Comparison of ENCODE assay signal across 20 cellular contexts in genomic region chrX:94204524-94204923, GRCh38.
A peak's percentile ranks its signal among the peaks of the same experiment; 100 is the strongest.
DNase-seq lines count a peak whose midpoint lies in the region; ATAC-seq and TF ChIP-seq lines count a peak whose summit lies in the region.
"Had no signal": no experiment of that assay in that cellular context is flagged by ENCODE, and none has a peak within 500 bp of the region (broad histone marks: within the 10 kb centered on the region; RNA-seq: fewer than 3 reads in every experiment).

No MANE protein-coding gene starts in this region.

- H3K23ac ChIP-seq in trophoblast cell (ENCODE audit: low read length), result no peak overlapping the region

- H4K20me1 ChIP-seq in SK-N-SH (ENCODE audit: insufficient read depth), result no peaks in the 10 kb centered on the region

- H4K12ac ChIP-seq in trophoblast cell (ENCODE audit: low read depth, low read length), result no peak overlapping the region

- H3K79me1 ChIP-seq in trophoblast cell (ENCODE audit: low read length), result no peaks in the 10 kb centered on the region

- H3K4ac ChIP-seq in trophoblast cell (ENCODE audit: low read depth, low read length), result no peak overlapping the region

- H3K9ac ChIP-seq in SK-N-SH (no peak overlapping the region), trophoblast cell (ENCODE audit: low read length) (no peak overlapping the region)

- H3K27ac ChIP-seq in SK-N-SH (ENCODE audit: low read depth in 2 of 2, low read length in 1 of 2) (no peak overlapping the region), trophoblast cell (ENCODE audit: low read depth, low read length) (no peak overlapping the region)
- H3K27ac ChIP-seq: SK-N-MC had no signal

- no peak overlapping the region for H4K91ac ChIP-seq in trophoblast cell (ENCODE audit: low read depth, low read length)

- H3K18ac ChIP-seq in trophoblast cell (ENCODE audit: low read length), result no peak overlapping the region

- H2BK12ac ChIP-seq in trophoblast cell (ENCODE audit: low read length), result no peak overlapping the region

- CTCF ChIA-PET in SK-N-SH (lab: Yijun Ruan, JAX), result no interaction called here

- no peak overlapping the region for H2BK5ac ChIP-seq in trophoblast cell (ENCODE audit: low read depth, low read length, poor library complexity)

- no peaks in the 10 kb centered on the region for H3K36me3 ChIP-seq in SK-N-SH (replicated peaks in 1 of 2; ENCODE audit: control insufficient read depth in 1 of 2, insufficient read depth in 2 of 2, low read length in 1 of 2)
- no peaks in the 10 kb centered on the region for H3K36me3 ChIP-seq in trophoblast cell (ENCODE audit: control insufficient read depth in 1 of 2, insufficient read depth in 2 of 2, low read length in 2 of 2)

- WGBS in SK-N-SH (ENCODE audit: low lambda C conversion rate), result 1% methylated on average over 7 of the region's 7 CpGs
- WGBS in trophoblast cell (ENCODE audit: extremely low coverage, insufficient coverage, insufficient read length), result no CpG with 5 or more reads among the region's 7 CpGs

- no peak for TF ChIP-seq CTCF in SK-N-SH (IDR thresholded peaks at IDR 0.05)
- TF ChIP-seq CTCF in osteocyte (IDR thresholded peaks at IDR 0.05), result no peak

- H3K36me3 Mint-ChIP-seq in osteocyte (ENCODE audit: unreplicated experiment), result no peaks in the 10 kb centered on the region

- H3K27ac Mint-ChIP-seq in osteocyte (ENCODE audit: unreplicated experiment), result no peak overlapping the region
- H3K27ac Mint-ChIP-seq: T-helper 17 cell had no signal

- H3K4me1 ChIP-seq in SK-N-SH (ENCODE audit: control insufficient read depth in 1 of 2, insufficient read depth in 2 of 2, low read depth in 1 of 2, low read length in 1 of 2) (no peaks in the 10 kb centered on the region), trophoblast cell (ENCODE audit: control insufficient read depth in 1 of 2, insufficient read depth in 2 of 2, low read length in 2 of 2) (peaks cover 0 to 2% of the 10 kb centered on the region in 2 experiments)
- H3K4me1 ChIP-seq: Caco-2 had no signal

- H2AFZ ChIP-seq in SK-N-SH (ENCODE audit: low read depth), result no peak overlapping the region
- no peak overlapping the region for H2AFZ ChIP-seq in trophoblast cell (ENCODE audit: insufficient read depth, low read length, poor library complexity)

- H2BK120ac ChIP-seq in trophoblast cell (ENCODE audit: insufficient read depth, low read length, poor library complexity), result no peak overlapping the region

- no peak overlapping the region for H3K4me2 ChIP-seq in SK-N-SH
- H3K4me2 ChIP-seq in trophoblast cell (ENCODE audit: low read length), result no peak overlapping the region

- H3K4me3 Mint-ChIP-seq in osteocyte (ENCODE audit: unreplicated experiment), result no peak overlapping the region
- H3K4me3 Mint-ChIP-seq: T-helper 17 cell had no signal

- H3K14ac ChIP-seq in trophoblast cell (ENCODE audit: low read length), result no peak overlapping the region

- no peaks in the 10 kb centered on the region for H3K9me3 ChIP-seq in SK-N-SH
- no peaks in the 10 kb centered on the region for H3K9me3 ChIP-seq in trophoblast cell (ENCODE audit: insufficient read depth, low read depth, low read length)
- H3K9me3 ChIP-seq: Caco-2 had no signal

- H3K4me3 ChIP-seq in SK-N-SH (ENCODE audit: low read depth in 2 of 2, low read length in 1 of 2) (no peak overlapping the region), trophoblast cell (ENCODE audit: low read depth, low read length) (no peak overlapping the region)
- H3K4me3 ChIP-seq: SK-N-MC had no signal

- H2AK5ac ChIP-seq in trophoblast cell (ENCODE audit: low read length), result no peak overlapping the region

- no peak for TF ChIP-seq EP300 in SK-N-SH (IDR thresholded peaks at IDR 0.05; ENCODE audit: borderline replicate concordance in 1 of 2, low read depth in 1 of 2, low read length in 1 of 2)

- H3K9me3 Mint-ChIP-seq in osteocyte (ENCODE audit: unreplicated experiment), result no peaks in the 10 kb centered on the region

- H3K27me3 ChIP-seq in SK-N-SH (ENCODE audit: insufficient read depth) (no peaks in the 10 kb centered on the region), trophoblast cell (ENCODE audit: insufficient read depth, low read length) (no peaks in the 10 kb centered on the region)

- H3K9me2 ChIP-seq in SK-N-SH, result no peaks in the 10 kb centered on the region

- H3K79me2 ChIP-seq in SK-N-SH (ENCODE audit: insufficient read depth) (no peaks in the 10 kb centered on the region), trophoblast cell (ENCODE audit: control insufficient read depth, insufficient read depth, low read length, poor library complexity) (no peaks in the 10 kb centered on the region)

- no peaks in the 10 kb centered on the region for H3F3A ChIP-seq in SK-N-SH (replicated peaks; ENCODE audit: insufficient read depth)

- no peak for ATAC-seq in HG02571 (IDR thresholded peaks at IDR 0.05; ENCODE audit: unreplicated experiment)
- ATAC-seq: T-helper 17 cell had no signal

- no peaks in the 10 kb centered on the region for H3K27me3 Mint-ChIP-seq in osteocyte (ENCODE audit: unreplicated experiment)
- H3K27me3 Mint-ChIP-seq: T-helper 17 cell had no signal

- POLR2A ChIA-PET in SK-N-SH (lab: Yijun Ruan, JAX), result no interaction called here

- no peak for TF ChIP-seq RAD21 in SK-N-SH (IDR thresholded peaks at IDR 0.05; ENCODE audit: low read length)

- peak; percentile 12 for DNase-seq in H4 (ENCODE audit: low spot score)
- peak; percentile 13 to 25 for DNase-seq in Kasumi-1 (lab: John Stamatoyannopoulos, UW)
- peak; percentile 0 for DNase-seq in SK-N-SH
- peak; percentile 22 to 39 for DNase-seq in trophoblast cell
- DNase-seq in NCI-H1105 treated with DMSO at 0.1 percent for 48 hours (lab: John Stamatoyannopoulos, UW), result no peak
- DNase-seq in osteocyte (ENCODE audit: extremely low spot score, unreplicated experiment), result no peak
- DNase-seq in NCI-H1694 (lab: John Stamatoyannopoulos, UW), result no peak
- DNase-seq: ACHN, AML-193, Caco-2, DMS153, H7, KG1, NCI-H1092 treated with DMSO at 0.1 percent for 48 hours, NCI-H187, NCI-H2171, NCI-H446, T-helper 17 cell had no signal

- no peak overlapping the region for H4K8ac ChIP-seq in trophoblast cell (ENCODE audit: low read depth, low read length)

- H3K4me1 Mint-ChIP-seq in osteocyte (ENCODE audit: unreplicated experiment), result no peaks in the 10 kb centered on the region
- H3K4me1 Mint-ChIP-seq: T-helper 17 cell had no signal

TF ChIP-seq in SK-N-SH, 30 proteins besides CTCF, POLR2A, EP300 and RAD21:
- no peak for TF ChIP-seq EZH2phosphoT487 (IDR thresholded peaks at IDR 0.05; ENCODE audit: borderline replicate concordance, low read depth)
- no peak for TF ChIP-seq RCOR1 (IDR thresholded peaks at IDR 0.05; ENCODE audit: low read length)
- TF ChIP-seq RFX5 (IDR thresholded peaks at IDR 0.05; ENCODE audit: low read length), result no peak
- no peak for TF ChIP-seq TCF12 (IDR thresholded peaks at IDR 0.05)
- no peak for TF ChIP-seq FOSL2 (IDR thresholded peaks at IDR 0.05; ENCODE audit: borderline replicate concordance, low read depth)
- TF ChIP-seq ZBTB33 (IDR thresholded peaks at IDR 0.05; ENCODE audit: borderline replicate concordance, low read depth), result no peak
- no peak for TF ChIP-seq TEAD4 (IDR thresholded peaks at IDR 0.05; ENCODE audit: borderline replicate concordance, insufficient read depth)
- no peak for TF ChIP-seq PBX3 (IDR thresholded peaks at IDR 0.05)
- TF ChIP-seq USF2 (IDR thresholded peaks at IDR 0.05; ENCODE audit: borderline replicate concordance, low read depth, low read length), result no peak
- TF ChIP-seq NFIC (IDR thresholded peaks at IDR 0.05; ENCODE audit: borderline replicate concordance), result no peak
- no peak for TF ChIP-seq FOXM1 (IDR thresholded peaks at IDR 0.05; ENCODE audit: low read depth)
- no peak for TF ChIP-seq SIN3A (IDR thresholded peaks at IDR 0.05; ENCODE audit: borderline replicate concordance, low read depth, low read length)
- no peak for TF ChIP-seq POLR2AphosphoS5 (IDR thresholded peaks at IDR 0.05; ENCODE audit: low read depth, low read length)
- TF ChIP-seq YY1 (IDR thresholded peaks at IDR 0.05; ENCODE audit: low read depth), result no peak
- TF ChIP-seq MAX (IDR thresholded peaks at IDR 0.05; ENCODE audit: low read depth), result no peak

Comparison
In these comparisons a context has a peak if more than half of its experiments do, and no peak if none do; other contexts are left out.
1. DNase-seq: peak in H4 (single experiment), Kasumi-1 (2 of 2), SK-N-SH (single experiment) and trophoblast cell (2 of 2); none in NCI-H1105 treated with DMSO at 0.1 percent for 48 hours (single experiment), osteocyte (single experiment) and NCI-H1694 (single experiment).